8 cellular contexts compared by ENCODE assay signal in the genomic region with DNA sequence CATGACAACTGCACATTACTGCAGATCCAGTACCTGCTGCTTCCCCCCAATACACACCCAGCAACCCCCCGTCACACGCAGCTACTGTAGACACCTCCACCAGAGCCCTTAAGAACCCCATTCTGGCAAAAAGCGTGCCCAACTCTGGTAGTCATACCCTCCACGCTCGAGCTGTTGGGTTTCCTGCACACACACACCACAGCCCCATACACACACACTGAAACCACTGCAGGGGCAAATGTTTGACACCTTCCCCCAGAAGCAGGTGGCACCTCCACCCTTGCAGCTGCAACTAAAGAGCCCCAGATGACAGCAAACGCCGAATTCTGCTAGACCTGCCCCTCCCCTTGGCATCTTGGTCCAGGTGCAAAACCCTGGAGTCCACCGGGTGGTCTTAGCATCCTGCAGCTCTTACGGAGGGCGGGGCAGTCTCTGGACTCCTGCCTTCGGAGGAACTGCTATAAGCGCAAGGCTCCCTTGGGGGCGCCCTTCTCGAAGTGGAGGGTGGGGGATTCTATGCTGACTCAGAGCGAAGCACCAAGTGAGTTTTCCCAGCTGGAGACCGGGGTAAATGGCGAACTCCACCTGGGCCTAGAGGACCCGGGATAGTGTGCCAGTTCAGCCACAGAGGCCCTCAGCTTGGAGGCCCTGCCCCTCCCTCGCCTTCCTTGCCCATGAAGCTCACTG. TPM values are rescaled to one million over a fixed set of nuclear protein-coding genes. Genes with fewer than 3 reads are reported as not detected.
DNase-seq lines count a peak whose midpoint lies in the region; ATAC-seq and TF ChIP-seq lines count a peak whose summit lies in the region.

No MANE protein-coding gene starts in this region.

- H3K27me3 ChIP-seq in H7 (ENCODE audit: control insufficient read depth, insufficient read depth, low read length) (peaks cover 36% of the 10 kb centered on the region), testis (no peaks in the 10 kb centered on the region)

- ATAC-seq in activated T-cell treated with anti-CD3 and anti-CD28 coated beads, Interleukin-2, amount 50 U/mL, for 4 hours: peak; percentile 20 to 27

- intact Hi-C loops in Calu3 (cut with micrococcal nuclease; ENCODE audit: unreplicated experiment) (no loop called here), testis (cut with DNase I; ENCODE audit: low total_unique reads) (no loop called here)

- H3K4me1 ChIP-seq in testis: no peaks in the 10 kb centered on the region

- peaks cover 12% of the 10 kb centered on the region for H3K36me3 Mint-ChIP-seq in Calu3 (ENCODE audit: insufficient read depth, unreplicated experiment)
- H3K36me3 Mint-ChIP-seq in activated T-cell treated with anti-CD3 and anti-CD28 coated beads, Interleukin-2, amount 50 U/mL, for 4 hours (ENCODE audit: insufficient read depth): no peaks in the 10 kb centered on the region

- no TSS peak for BruUV-seq in Calu3 (replicated peaks; lab: Mats Ljungman, UMichigan)

- no peak for TF ChIP-seq POLR2A in testis (IDR thresholded peaks at IDR 0.05)

- H3K27me3 Mint-ChIP-seq in Calu3 (ENCODE audit: unreplicated experiment): peaks cover 37% of the 10 kb centered on the region
- peaks cover 27% of the 10 kb centered on the region for H3K27me3 Mint-ChIP-seq in activated T-cell treated with anti-CD3 and anti-CD28 coated beads, Interleukin-2, amount 50 U/mL, for 4 hours (ENCODE audit: low read depth)

- H3K27ac Mint-ChIP-seq in Calu3 (ENCODE audit: unreplicated experiment): peak overlapping the region; percentile 15

- peak overlapping the region; percentile 64 for H3K4me3 Mint-ChIP-seq in Calu3 (ENCODE audit: low read depth, unreplicated experiment)
- H3K4me3 Mint-ChIP-seq in activated T-cell treated with anti-CD3 and anti-CD28 coated beads, Interleukin-2, amount 50 U/mL, for 4 hours: peak overlapping the region; percentile 50

- H3K36me3 ChIP-seq in H7 (replicated peaks; ENCODE audit: control insufficient read depth, insufficient read depth, low read length) (no peaks in the 10 kb centered on the region), testis (ENCODE audit: low read depth, missing control alignments) (no peaks in the 10 kb centered on the region)

- DNase-seq in Calu3 (no peak), H7 (peak; percentile 87), myocyte (ENCODE audit: low read depth) (peak; percentile 1), testis (no peak), SK-N-DZ (ENCODE audit: low spot score) (no peak), superior temporal gyrus (ENCODE audit: extremely low spot score) (no peak), NCI-H774 (lab: John Stamatoyannopoulos, UW) (no peak)
- DNase-seq in activated T-cell treated with anti-CD3 and anti-CD28 coated beads, Interleukin-2, amount 50 U/mL, for 4 hours: no peak

- TF ChIP-seq CTCF in Calu3 (IDR thresholded peaks at IDR 0.05; ENCODE audit: unreplicated experiment): no peak
- TF ChIP-seq CTCF in testis (IDR thresholded peaks at IDR 0.05): no peak

- no peaks in the 10 kb centered on the region for H3K9me3 Mint-ChIP-seq in Calu3 (ENCODE audit: low read depth, unreplicated experiment)
- no peaks in the 10 kb centered on the region for H3K9me3 Mint-ChIP-seq in activated T-cell treated with anti-CD3 and anti-CD28 coated beads, Interleukin-2, amount 50 U/mL, for 4 hours

- peaks cover 16% of the 10 kb centered on the region for H3K4me1 Mint-ChIP-seq in Calu3 (ENCODE audit: low read depth, unreplicated experiment)
- peaks cover 15% of the 10 kb centered on the region for H3K4me1 Mint-ChIP-seq in activated T-cell treated with anti-CD3 and anti-CD28 coated beads, Interleukin-2, amount 50 U/mL, for 4 hours (ENCODE audit: low read depth)

- H3K4me3 ChIP-seq in H7 (ENCODE audit: insufficient read depth, low read depth, low read length) (peak overlapping the region; percentile 74), testis (no peak overlapping the region)

- WGBS in testis, 2 donors: 29 to 40% methylated on average over 4 to 10 of the region's 19 CpGs

- no peaks in the 10 kb centered on the region for H3K9me3 ChIP-seq in testis

- CTCF ChIA-PET in Calu3 (lab: Charles Lee): no interaction called here

- no peak overlapping the region for H3K27ac ChIP-seq in testis

RNA-seq across cellular contexts. Expression of gene FRMPD3, which starts 1.5 kb away (rescaled TPM):
- total RNA-seq in Calu3 (2022) (0.99 and 1.0 TPM in 2 replicates), myocyte (0.05 TPM in 1 of 2 replicates, not detected in the other), testis (1 to 10 TPM; 1.5 to 2.0 TPM)
- total RNA-seq in H7 (2014; rRNA removed; shearing (Covaris generic)): 0.55 and 1.4 TPM in 2 replicates
- not detected for total RNA-seq in activated T-cell treated with anti-CD3 and anti-CD28 coated beads, Interleukin-2, amount 50 U/mL, for 4 hours
- 0.08 TPM for polyA plus RNA-seq in myocyte (2012)
- polyA plus RNA-seq in testis (ENCODE audit: insufficient read depth, low read depth, low replicate concordance): 0.74 TPM
- 0.01 and 0.05 TPM in 2 replicates for polyA plus RNA-seq in SK-N-DZ (2014; cell fraction: cytosol; rRNA removed)
- 0.24 and 0.35 TPM in 2 replicates for polyA plus RNA-seq in SK-N-DZ (2014; cell fraction: nucleus; rRNA removed)

Comparison
In these comparisons a context has a peak if more than half of its experiments do, and no peak if none do; other contexts are left out.
1. DNase-seq: peak in H7 (single experiment) and myocyte (single experiment); none in Calu3 (single experiment), activated T-cell treated with anti-CD3 and anti-CD28 coated beads, Interleukin-2, amount 50 U/mL, for 4 hours (single experiment), testis (single experiment), SK-N-DZ (single experiment), superior temporal gyrus (single experiment) and NCI-H774 (single experiment).